ENCODE assay signal across 13 cellular contexts in the genomic region with DNA sequence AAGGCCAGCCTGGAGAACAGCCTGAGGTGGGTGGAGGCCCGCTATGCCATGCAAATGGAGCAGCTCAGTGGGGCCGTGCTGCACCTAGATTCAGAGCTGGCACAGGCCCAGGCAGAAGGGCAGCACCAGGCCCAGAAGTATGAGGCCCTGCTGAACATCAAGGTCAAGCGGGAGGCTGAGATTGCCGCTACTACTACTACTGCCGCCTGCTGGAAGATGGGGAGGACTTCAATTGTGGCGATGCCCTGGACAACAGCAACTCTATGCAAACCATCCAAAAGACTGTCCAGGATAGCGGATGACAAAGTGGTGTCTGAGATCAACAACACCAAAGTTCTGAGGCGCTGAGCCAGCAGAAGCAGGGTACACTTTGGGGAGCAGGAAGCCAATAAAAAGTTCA. TPM values are rescaled to one million over a fixed set of nuclear protein-coding genes. Genes with fewer than 3 reads are reported as not detected.
DNase-seq lines count a peak whose midpoint lies in the region; ATAC-seq and TF ChIP-seq lines count a peak whose summit lies in the region.
"Had no signal": no experiment of that assay in that cellular context is flagged by ENCODE, and none has a peak within 500 bp of the region (broad histone marks: within the 10 kb centered on the region; RNA-seq: fewer than 3 reads in every experiment).

No MANE protein-coding gene starts in this region.

- no peak for TF ChIP-seq CTCF in activated CD8-positive, alpha-beta T cell treated with anti-CD3 and anti-CD28 coated beads for 36 hours (IDR thresholded peaks at IDR 0.05)

- no peak for TF ChIP-seq EP300 in Ishikawa (IDR thresholded peaks at IDR 0.05; ENCODE audit: borderline replicate concordance)

- no peak overlapping the region for H3K4me3 Mint-ChIP-seq in activated CD8-positive, alpha-beta T cell treated with anti-CD3 and anti-CD28 coated beads for 36 hours
- H3K4me3 Mint-ChIP-seq: activated naive CD8-positive, alpha-beta T cell treated with anti-CD3 and anti-CD28 coated beads, Interleukin-2, amount 10 ng/mL, durations not matched to agents 7 days and 5 days; CD8-positive, alpha-beta T cell had no signal

- TF ChIP-seq RAD21 in Ishikawa (IDR thresholded peaks at IDR 0.05; ENCODE audit: low read depth), result peak; percentile 9; the same call in 1 of the 2 replicates

- H3K4me1 Mint-ChIP-seq in activated CD8-positive, alpha-beta T cell treated with anti-CD3 and anti-CD28 coated beads for 36 hours (ENCODE audit: low read depth), result peaks cover 17% of the 10 kb centered on the region

- CTCF ChIA-PET in activated CD8-positive, alpha-beta T cell treated with anti-CD3 and anti-CD28 coated beads for 36 hours (lab: Charles Lee), result interaction anchor here (1.4 to 10.4 kb wide), 4 partner anchors 9 to 164 kb away, joined by 3 to 72 read pairs (median 28); no protein-coding TSS in a partner anchor

- intact Hi-C loops in activated CD8-positive, alpha-beta T cell treated with anti-CD3 and anti-CD28 coated beads for 36 hours (cut with micrococcal nuclease), result no loop called here

- H3K9me3 Mint-ChIP-seq in activated CD8-positive, alpha-beta T cell treated with anti-CD3 and anti-CD28 coated beads for 36 hours, result peaks cover 1% of the 10 kb centered on the region
- H3K9me3 Mint-ChIP-seq: activated naive CD8-positive, alpha-beta T cell treated with anti-CD3 and anti-CD28 coated beads, Interleukin-2, amount 10 ng/mL, durations not matched to agents 7 days and 5 days had no signal

- DNase-seq in ELF-1 (ENCODE audit: low read depth, low spot score) (peak; percentile 34), islet precursor cell (peak; percentile 70), cortex of kidney (lab: John Stamatoyannopoulos, UW) (no peak), NCI-H446 treated with DMSO at 0.1 percent for 48 hours (lab: John Stamatoyannopoulos, UW) (no peak)
- DNase-seq in activated CD8-positive, alpha-beta T cell treated with anti-CD3 and anti-CD28 coated beads for 36 hours, result peak; percentile 17
- no peak for DNase-seq in activated effector memory CD4-positive, alpha-beta T cell treated with Interleukin-2 at 50 U/mL for 16 hours
- DNase-seq in activated CD8-positive, alpha-beta memory T cell treated with anti-CD3 and anti-CD28 coated beads for 24 hours, result no peak
- DNase-seq: activated CD8-positive, alpha-beta memory T cell treated with anti-CD3 and anti-CD28 coated beads, Interleukin-2, amount 50 U/mL, for 48 hours; activated naive CD8-positive, alpha-beta T cell treated with anti-CD3 and anti-CD28 coated beads, Interleukin-2, amount 10 ng/mL, durations not matched to agents 7 days and 5 days; CD8-positive, alpha-beta T cell; esophagus squamous epithelium had no signal

- peaks cover 13% of the 10 kb centered on the region for H3K27me3 Mint-ChIP-seq in activated CD8-positive, alpha-beta T cell treated with anti-CD3 and anti-CD28 coated beads for 36 hours

- ATAC-seq in activated CD8-positive, alpha-beta T cell treated with anti-CD3 and anti-CD28 coated beads for 36 hours, result no peak
- ATAC-seq: CD8-positive, alpha-beta T cell had no signal

- POLR2A ChIA-PET in activated CD8-positive, alpha-beta T cell treated with anti-CD3 and anti-CD28 coated beads for 36 hours (lab: Charles Lee), result no interaction called here

- H3K27ac Mint-ChIP-seq in activated CD8-positive, alpha-beta T cell treated with anti-CD3 and anti-CD28 coated beads for 36 hours, result no peak overlapping the region
- H3K27ac Mint-ChIP-seq: activated naive CD8-positive, alpha-beta T cell treated with anti-CD3 and anti-CD28 coated beads, Interleukin-2, amount 10 ng/mL, durations not matched to agents 7 days and 5 days; CD8-positive, alpha-beta T cell had no signal

- H3K36me3 Mint-ChIP-seq in activated CD8-positive, alpha-beta T cell treated with anti-CD3 and anti-CD28 coated beads for 36 hours (ENCODE audit: low read depth), result no peaks in the 10 kb centered on the region

TF ChIP-seq in Ishikawa, 13 proteins besides CTCF, POLR2A, EP300 and RAD21:
- TF ChIP-seq TCF12 (IDR thresholded peaks at IDR 0.05; ENCODE audit: low read depth), result no peak
- TF ChIP-seq, protein P1, sequence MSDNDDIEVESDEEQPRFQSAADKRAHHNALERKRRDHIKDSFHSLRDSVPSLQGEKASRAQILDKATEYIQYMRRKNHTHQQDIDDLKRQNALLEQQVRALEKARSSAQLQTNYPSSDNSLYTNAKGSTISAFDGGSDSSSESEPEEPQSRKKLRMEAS (IDR thresholded peaks at IDR 0.05), result no peak
- no peak for TF ChIP-seq EGR1 (IDR thresholded peaks at IDR 0.05)
- TF ChIP-seq YY1 (IDR thresholded peaks at IDR 0.05; ENCODE audit: low read depth), result no peak
- TF ChIP-seq FOXM1 (IDR thresholded peaks at IDR 0.05; ENCODE audit: borderline replicate concordance, low read depth), result no peak
- TF ChIP-seq NFIC (IDR thresholded peaks at IDR 0.05), result no peak
- no peak for TF ChIP-seq CEBPB (IDR thresholded peaks at IDR 0.05)
- TF ChIP-seq CREB1 (IDR thresholded peaks at IDR 0.05; ENCODE audit: low read depth), result no peak
- no peak for TF ChIP-seq ZBTB7A (IDR thresholded peaks at IDR 0.05; ENCODE audit: low read depth)
- TF ChIP-seq, protein P2, sequence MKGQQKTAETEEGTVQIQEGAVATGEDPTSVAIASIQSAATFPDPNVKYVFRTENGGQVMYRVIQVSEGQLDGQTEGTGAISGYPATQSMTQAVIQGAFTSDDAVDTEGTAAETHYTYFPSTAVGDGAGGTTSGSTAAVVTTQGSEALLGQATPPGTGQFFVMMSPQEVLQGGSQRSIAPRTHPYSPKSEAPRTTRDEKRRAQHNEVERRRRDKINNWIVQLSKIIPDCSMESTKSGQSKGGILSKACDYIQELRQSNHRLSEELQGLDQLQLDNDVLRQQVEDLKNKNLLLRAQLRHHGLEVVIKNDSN (IDR thresholded peaks at IDR 0.05), result no peak
- no peak for TF ChIP-seq TAF1 (IDR thresholded peaks at IDR 0.05; ENCODE audit: low read depth)
- no peak for TF ChIP-seq TEAD4 (IDR thresholded peaks at IDR 0.05)
- TF ChIP-seq, protein P3, sequence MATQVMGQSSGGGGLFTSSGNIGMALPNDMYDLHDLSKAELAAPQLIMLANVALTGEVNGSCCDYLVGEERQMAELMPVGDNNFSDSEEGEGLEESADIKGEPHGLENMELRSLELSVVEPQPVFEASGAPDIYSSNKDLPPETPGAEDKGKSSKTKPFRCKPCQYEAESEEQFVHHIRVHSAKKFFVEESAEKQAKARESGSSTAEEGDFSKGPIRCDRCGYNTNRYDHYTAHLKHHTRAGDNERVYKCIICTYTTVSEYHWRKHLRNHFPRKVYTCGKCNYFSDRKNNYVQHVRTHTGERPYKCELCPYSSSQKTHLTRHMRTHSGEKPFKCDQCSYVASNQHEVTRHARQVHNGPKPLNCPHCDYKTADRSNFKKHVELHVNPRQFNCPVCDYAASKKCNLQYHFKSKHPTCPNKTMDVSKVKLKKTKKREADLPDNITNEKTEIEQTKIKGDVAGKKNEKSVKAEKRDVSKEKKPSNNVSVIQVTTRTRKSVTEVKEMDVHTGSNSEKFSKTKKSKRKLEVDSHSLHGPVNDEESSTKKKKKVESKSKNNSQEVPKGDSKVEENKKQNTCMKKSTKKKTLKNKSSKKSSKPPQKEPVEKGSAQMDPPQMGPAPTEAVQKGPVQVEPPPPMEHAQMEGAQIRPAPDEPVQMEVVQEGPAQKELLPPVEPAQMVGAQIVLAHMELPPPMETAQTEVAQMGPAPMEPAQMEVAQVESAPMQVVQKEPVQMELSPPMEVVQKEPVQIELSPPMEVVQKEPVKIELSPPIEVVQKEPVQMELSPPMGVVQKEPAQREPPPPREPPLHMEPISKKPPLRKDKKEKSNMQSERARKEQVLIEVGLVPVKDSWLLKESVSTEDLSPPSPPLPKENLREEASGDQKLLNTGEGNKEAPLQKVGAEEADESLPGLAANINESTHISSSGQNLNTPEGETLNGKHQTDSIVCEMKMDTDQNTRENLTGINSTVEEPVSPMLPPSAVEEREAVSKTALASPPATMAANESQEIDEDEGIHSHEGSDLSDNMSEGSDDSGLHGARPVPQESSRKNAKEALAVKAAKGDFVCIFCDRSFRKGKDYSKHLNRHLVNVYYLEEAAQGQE (IDR thresholded peaks at IDR 0.05; ENCODE audit: low read depth), result no peak
TF ChIP-seq in Ishikawa: peak in this region for 0.

RNA-seq across cellular contexts. Expression of a gene that starts 3.1 kb away (rescaled TPM):
- 10 to 100 TPM; 12.7 to 13.3 TPM for total RNA-seq in activated CD8-positive, alpha-beta T cell treated with anti-CD3 and anti-CD28 coated beads for 36 hours

RNA-seq across cellular contexts. Expression of a gene that starts 50.0 kb away (rescaled TPM):
- total RNA-seq in activated CD8-positive, alpha-beta T cell treated with anti-CD3 and anti-CD28 coated beads for 36 hours, result not detected
- total RNA-seq: activated naive CD8-positive, alpha-beta T cell treated with anti-CD3 and anti-CD28 coated beads, Interleukin-2, amount 10 ng/mL, durations not matched to agents 7 days and 5 days; CD8-positive, alpha-beta T cell; SJSA1 had no signal

RNA-seq across cellular contexts. Expression of a gene that starts 51.4 kb away (rescaled TPM):
- total RNA-seq in activated CD8-positive, alpha-beta T cell treated with anti-CD3 and anti-CD28 coated beads for 36 hours, result under 1 TPM; 0.70 to 0.74 TPM

Comparison
In these comparisons a context has a peak if more than half of its experiments do, and no peak if none do; other contexts are left out.
1. DNase-seq: peak in ELF-1 (single experiment), activated CD8-positive, alpha-beta T cell treated with anti-CD3 and anti-CD28 coated beads for 36 hours (single experiment) and islet precursor cell (single experiment); none in activated effector memory CD4-positive, alpha-beta T cell treated with Interleukin-2 at 50 U/mL for 16 hours (single experiment), cortex of kidney (single experiment), NCI-H446 treated with DMSO at 0.1 percent for 48 hours (single experiment) and activated CD8-positive, alpha-beta memory T cell treated with anti-CD3 and anti-CD28 coated beads for 24 hours (single experiment).